In genomic region chr14:23631702-23632460, GRCh38 we compare ENCODE assay signal across 1 cellular context.
TF ChIP-seq lines count a peak whose summit lies in the region.

No MANE protein-coding gene starts in this region.

TF ChIP-seq in HepG2, 621 proteins besides CTCF, POLR2A, EP300 and RAD21 (continued from another document and continues in another):
- TF ChIP-seq CHD2 (IDR thresholded peaks at IDR 0.05; ENCODE audit: low read depth, low read length) = no peak
- TF ChIP-seq ZNF770 (CRISPR knock-in tag; IDR thresholded peaks at IDR 0.05) = no peak
- 0 out of 2 replicates have a peak, but pooled peaks have one; percentile 50 for TF ChIP-seq ZNF569 (CRISPR knock-in tag; IDR thresholded peaks at IDR 0.05; ENCODE audit: borderline replicate concordance)
- no peak for TF ChIP-seq XBP1 (CRISPR knock-in tag; IDR thresholded peaks at IDR 0.05)
- TF ChIP-seq NCOA5 (CRISPR knock-in tag; IDR thresholded peaks at IDR 0.05) = no peak
- 0 out of 2 replicates have a peak, but pooled peaks have one; percentile 80 for TF ChIP-seq ZNF280D (CRISPR knock-in tag; IDR thresholded peaks at IDR 0.05)
- no peak for TF ChIP-seq PLSCR1 (CRISPR knock-in tag; IDR thresholded peaks at IDR 0.05; ENCODE audit: borderline replicate concordance)
- no peak for TF ChIP-seq RARG (CRISPR knock-in tag; IDR thresholded peaks at IDR 0.05; ENCODE audit: low read depth)
- TF ChIP-seq HOXA9 (CRISPR knock-in tag; IDR thresholded peaks at IDR 0.05; ENCODE audit: borderline replicate concordance) = no peak
- no peak for TF ChIP-seq HOXA7 (CRISPR knock-in tag; IDR thresholded peaks at IDR 0.05)
- TF ChIP-seq ZEB1 (IDR thresholded peaks at IDR 0.05; ENCODE audit: insufficient replicate concordance, low read depth) = no peak
- TF ChIP-seq EZH2 (conservative IDR thresholded peaks at IDR 0.05; ENCODE audit: low read depth, low read length) = no peak
- TF ChIP-seq IRF2 (CRISPR knock-in tag; IDR thresholded peaks at IDR 0.05) = peak; percentile 94; the same call in 1 of the 2 replicates
- TF ChIP-seq HNF4A (CRISPR knock-in tag; IDR thresholded peaks at IDR 0.05) = no peak
- no peak for TF ChIP-seq ISX (CRISPR knock-in tag; conservative IDR thresholded peaks at IDR 0.05)
- TF ChIP-seq E2F5 (CRISPR knock-in tag; conservative IDR thresholded peaks at IDR 0.05) = no peak
- TF ChIP-seq TGIF2 (CRISPR knock-in tag; IDR thresholded peaks at IDR 0.05) = 0 out of 2 replicates have a peak, but pooled peaks have one; percentile 54
- TF ChIP-seq BCL3 (CRISPR knock-in tag; IDR thresholded peaks at IDR 0.05) = peak; percentile 75
- TF ChIP-seq ZNF326 (CRISPR knock-in tag; IDR thresholded peaks at IDR 0.05; ENCODE audit: borderline replicate concordance) = peak; percentile 76; the same call in 1 of the 2 replicates
- peak; percentile 85 for TF ChIP-seq ZSCAN9 (CRISPR knock-in tag; IDR thresholded peaks at IDR 0.05; ENCODE audit: borderline replicate concordance)
- TF ChIP-seq ZNF124 (CRISPR knock-in tag; IDR thresholded peaks at IDR 0.05) = peak; percentile 97
- TF ChIP-seq RBM39 (IDR thresholded peaks at IDR 0.05; ENCODE audit: low read depth, low read length, poor library complexity, severe bottlenecking) = no peak
- no peak for TF ChIP-seq NFAT5 (CRISPR knock-in tag; IDR thresholded peaks at IDR 0.05)
- peak; percentile 92 for TF ChIP-seq ELF3 (CRISPR knock-in tag; IDR thresholded peaks at IDR 0.05)
- TF ChIP-seq ZNF17 (CRISPR knock-in tag; IDR thresholded peaks at IDR 0.05) = no peak
- no peak; the same call in 1 of the 2 replicates for TF ChIP-seq RBAK (CRISPR knock-in tag; IDR thresholded peaks at IDR 0.05)
- no peak for TF ChIP-seq ZNF275 (CRISPR knock-in tag; IDR thresholded peaks at IDR 0.05; ENCODE audit: borderline replicate concordance)
- 0 out of 2 replicates have a peak, but pooled peaks have one; percentile 55 for TF ChIP-seq U2AF2 (IDR thresholded peaks at IDR 0.05; ENCODE audit: low read depth, low read length)
- TF ChIP-seq ZNF761 (CRISPR knock-in tag; conservative IDR thresholded peaks at IDR 0.05) = peak; percentile 80
- no peak; the same call in 1 of the 2 replicates for TF ChIP-seq TOPORS (CRISPR knock-in tag; IDR thresholded peaks at IDR 0.05)
- TF ChIP-seq JARID2 (CRISPR knock-in tag; IDR thresholded peaks at IDR 0.05; ENCODE audit: insufficient replicate concordance) = peak; percentile 98
- no peak for TF ChIP-seq ZNF296 (CRISPR knock-in tag; conservative IDR thresholded peaks at IDR 0.05)
- no peak; the same call in 1 of the 2 replicates for TF ChIP-seq MLX (CRISPR knock-in tag; IDR thresholded peaks at IDR 0.05)
- peak; percentile 53 for TF ChIP-seq ZFP36 (IDR thresholded peaks at IDR 0.05; ENCODE audit: borderline replicate concordance, low read depth, low read length, partially characterized antibody)
- peak; percentile 97; the same call in 1 of the 2 replicates for TF ChIP-seq TRAFD1 (CRISPR knock-in tag; IDR thresholded peaks at IDR 0.05; ENCODE audit: borderline replicate concordance)
- TF ChIP-seq MAFK (conservative IDR thresholded peaks at IDR 0.05 in 1 of 2, IDR thresholded peaks at IDR 0.05 in 1 of 2; ENCODE audit: low read length in 2 of 2) = peak; percentile 76 to 77
- TF ChIP-seq ZMYM4 (CRISPR knock-in tag; IDR thresholded peaks at IDR 0.05) = peak; percentile 92
- TF ChIP-seq ZNF362 (CRISPR knock-in tag; IDR thresholded peaks at IDR 0.05; ENCODE audit: borderline replicate concordance) = peak; percentile 27; the same call in 1 of the 2 replicates
- no peak for TF ChIP-seq PHF21A (CRISPR knock-in tag; IDR thresholded peaks at IDR 0.05)
- TF ChIP-seq ZMAT3 (CRISPR knock-in tag; conservative IDR thresholded peaks at IDR 0.05) = peak; percentile 55; the same call in 1 of the 2 replicates
- no peak for TF ChIP-seq TMF1 (CRISPR knock-in tag; IDR thresholded peaks at IDR 0.05; ENCODE audit: low read depth)
